ENCODE assay signal across 7 cellular contexts in genomic region chr3:134378384-134378783, GRCh38. TPM values are rescaled to one million over a fixed set of nuclear protein-coding genes. Genes with fewer than 3 reads are reported as not detected.
DNase-seq lines count a peak whose midpoint lies in the region; ATAC-seq and TF ChIP-seq lines count a peak whose summit lies in the region.

No MANE protein-coding gene starts in this region.

- TF ChIP-seq CTCF in Peyer's patch (IDR thresholded peaks at IDR 0.05) (peak in 4 of 6 experiments; percentile 34 to 63 (median 56)), fibroblast of mammary gland (conservative IDR thresholded peaks at IDR 0.05; ENCODE audit: control insufficient read depth, insufficient read depth, low read depth, low read length) (peak; percentile 46), psoas muscle (IDR thresholded peaks at IDR 0.05) (peak; percentile 71)

- peak; percentile 32 to 46 (median 38) for ATAC-seq in psoas muscle
- no peak for ATAC-seq in HG03095 (IDR thresholded peaks at IDR 0.05; ENCODE audit: unreplicated experiment)
- no peak for ATAC-seq in HG03520 (IDR thresholded peaks at IDR 0.05; ENCODE audit: unreplicated experiment)

- peaks cover 0 to 22% (median 10%) of the 10 kb centered on the region in 4 donors for H3K4me1 ChIP-seq in Peyer's patch
- H3K4me1 ChIP-seq in psoas muscle = peaks cover 19% of the 10 kb centered on the region

- H3K27ac ChIP-seq in Peyer's patch = no peak overlapping the region
- no peak overlapping the region for H3K27ac ChIP-seq in psoas muscle

- H3K9me3 ChIP-seq in Peyer's patch (no peaks in the 10 kb centered on the region), psoas muscle (no peaks in the 10 kb centered on the region)

- H3K4me3 ChIP-seq in H7 (ENCODE audit: insufficient read depth, low read depth, low read length) (no peak overlapping the region), Peyer's patch (no peak overlapping the region), fibroblast of mammary gland (ENCODE audit: control insufficient read depth, low read depth, low read length) (no peak overlapping the region), psoas muscle (no peak overlapping the region)

- TF ChIP-seq POLR2A in Peyer's patch (IDR thresholded peaks at IDR 0.05) = no peak

- H3K36me3 ChIP-seq in H7 (replicated peaks; ENCODE audit: control insufficient read depth, insufficient read depth, low read length) (no peaks in the 10 kb centered on the region), Peyer's patch (no peaks in the 10 kb centered on the region), psoas muscle (ENCODE audit: insufficient read depth in 1 of 2, low read depth in 1 of 2) (no peaks in the 10 kb centered on the region)

- peak; percentile 84 for DNase-seq in H7
- DNase-seq in Peyer's patch = no peak
- peak; percentile 44 for DNase-seq in fibroblast of mammary gland (ENCODE audit: low read depth)
- DNase-seq in psoas muscle = peak in 1 of 2 donors; percentile 77
- no peak for DNase-seq in 8988T

- intact Hi-C loops in psoas muscle (cut with DNase I) = loop anchor here (1.0 to 5.0 kb wide), 3 partner anchors 70 to 166 kb away; no protein-coding TSS in a partner anchor

- H3K27me3 ChIP-seq in H7 (ENCODE audit: control insufficient read depth, insufficient read depth, low read length) (peaks cover 17% of the 10 kb centered on the region), Peyer's patch (no peaks in the 10 kb centered on the region), psoas muscle (ENCODE audit: insufficient read depth in 3 of 3, low read length in 2 of 3) (no peaks in the 10 kb centered on the region)

RNA-seq across cellular contexts. Expression of gene AMOTL2, which starts 4.1 kb away (rescaled TPM):
- 46.0 and 54.5 TPM in 2 replicates for total RNA-seq in H7 (2014; rRNA removed; shearing (Covaris generic))
- total RNA-seq in Peyer's patch (10 to 100 TPM; 20.3 to 72.8 (median 31.6) TPM), psoas muscle (10 to 100 TPM; 16.5 to 36.6 (median 29.6) TPM)
- 1 to 10 TPM; 4.0 to 6.1 (median 5.1) TPM for polyA plus RNA-seq in psoas muscle

Comparison
In these comparisons a context has a peak if more than half of its experiments do, and no peak if none do; other contexts are left out.
1. DNase-seq: peak in H7 (single experiment) and fibroblast of mammary gland (single experiment); none in Peyer's patch (0 of 3) and 8988T (single experiment).
2. ATAC-seq: peak in psoas muscle (4 of 4); none in HG03095 (single experiment) and HG03520 (single experiment).
3. Peak in every context shown above with its lines, with median percentiles within 50 percentile points of each other: CTCF ChIP-seq.